20 cellular contexts compared by ENCODE assay signal in the genomic region with DNA sequence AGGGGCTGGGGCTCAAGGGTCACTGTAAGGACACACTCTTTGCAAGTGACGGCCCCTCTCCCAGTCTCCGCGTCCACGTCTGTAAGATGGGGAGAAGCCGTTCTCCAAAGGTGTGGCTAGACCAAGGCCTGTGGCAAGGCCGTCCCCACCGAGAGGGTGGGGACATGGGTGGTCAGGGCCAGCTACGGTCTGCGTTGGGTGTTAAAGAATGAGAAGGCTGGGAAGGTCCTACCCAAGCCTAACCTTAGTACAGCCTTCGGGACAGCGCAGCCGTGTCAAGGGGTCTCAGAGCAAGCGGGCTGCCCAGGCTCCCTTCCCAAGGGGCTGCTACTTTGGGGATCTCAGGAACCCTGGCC. TPM values are rescaled to one million over a fixed set of nuclear protein-coding genes. Genes with fewer than 3 reads are reported as not detected.
DNase-seq lines count a peak whose midpoint lies in the region; ATAC-seq and TF ChIP-seq lines count a peak whose summit lies in the region.
"Had no signal": no experiment of that assay in that cellular context is flagged by ENCODE, and none has a peak within 500 bp of the region (broad histone marks: within the 10 kb centered on the region; RNA-seq: fewer than 3 reads in every experiment).

No MANE protein-coding gene starts in this region.

- TF ChIP-seq RAD21 in SK-N-SH (IDR thresholded peaks at IDR 0.05; ENCODE audit: low read length): no peak

- TF ChIP-seq CTCF in SK-N-SH (IDR thresholded peaks at IDR 0.05) (no peak), WERI-Rb-1 (IDR thresholded peaks at IDR 0.05; ENCODE audit: low read depth, low read length) (no peak), thoracic aorta (IDR thresholded peaks at IDR 0.05) (no peak)

- 0% methylated on average over 3 of the region's 13 CpGs for WGBS in SK-N-SH (ENCODE audit: low lambda C conversion rate)

- no peak for TF ChIP-seq EP300 in SK-N-SH (IDR thresholded peaks at IDR 0.05; ENCODE audit: borderline replicate concordance in 1 of 2, low read depth in 1 of 2, low read length in 1 of 2)

- CTCF ChIA-PET in SK-N-SH (lab: Yijun Ruan, JAX): no interaction called here

- POLR2A ChIA-PET in SK-N-SH (lab: Yijun Ruan, JAX): no interaction called here

- H3K27me3 ChIP-seq in SK-N-SH (ENCODE audit: insufficient read depth): peaks cover 42% of the 10 kb centered on the region
- H3K27me3 ChIP-seq in WERI-Rb-1 (ENCODE audit: insufficient read depth, low read depth, severe bottlenecking): no peaks in the 10 kb centered on the region
- H3K27me3 ChIP-seq in thoracic aorta (replicated peaks; ENCODE audit: insufficient read depth): no peaks in the 10 kb centered on the region

- H4K20me1 ChIP-seq in SK-N-SH (ENCODE audit: insufficient read depth): 0 out of 2 replicates have a peak, but pooled peaks cover 8% of the 10 kb centered on the region

- H3K36me3 ChIP-seq in SK-N-SH (replicated peaks in 1 of 2; ENCODE audit: control insufficient read depth in 1 of 2, insufficient read depth in 2 of 2, low read length in 1 of 2) (no peaks in the 10 kb centered on the region), WERI-Rb-1 (no peaks in the 10 kb centered on the region), thoracic aorta (no peaks in the 10 kb centered on the region)

- in situ Hi-C loops in G401 (cut with HindIII; ENCODE audit: low sequenced_read_pairs): no loop called here

- no peak overlapping the region for H3K4me2 ChIP-seq in SK-N-SH

- no peak overlapping the region for H2AFZ ChIP-seq in SK-N-SH (ENCODE audit: low read depth)

- ATAC-seq in SK-N-SH treated with all-trans-retinoic acid at 6 μM for 48 hours (peak; percentile 16; the same call in 2 of the 3 replicates), thoracic aorta (ENCODE audit: insufficient number of reproducible peaks, low FRiP score, low read depth) (no peak)
- ATAC-seq: PC-3 had no signal

- H3K27ac ChIP-seq in SK-N-SH (ENCODE audit: low read depth in 2 of 2, low read length in 1 of 2): no peak overlapping the region
- H3K27ac ChIP-seq in WERI-Rb-1: peak overlapping the region; percentile 45; the same call in 1 of the 2 replicates
- peak overlapping the region; percentile 91 to 98 for H3K27ac ChIP-seq in thoracic aorta
- H3K27ac ChIP-seq: C4-2B had no signal

- H3K9me3 ChIP-seq in SK-N-SH (no peaks in the 10 kb centered on the region), WERI-Rb-1 (ENCODE audit: severe bottlenecking) (no peaks in the 10 kb centered on the region), thoracic aorta (no peaks in the 10 kb centered on the region)

- H3F3A ChIP-seq in SK-N-SH (replicated peaks; ENCODE audit: insufficient read depth): peaks cover 3% of the 10 kb centered on the region

- no peak for DNase-seq in SK-N-SH
- peak; percentile 51 for DNase-seq in G401 (ENCODE audit: low spot score)
- no peak for DNase-seq in WERI-Rb-1
- DNase-seq in thoracic aorta (ENCODE audit: low spot score): no peak
- DNase-seq in inferior parietal cortex (ENCODE audit: extremely low spot score): no peak
- no peak for DNase-seq in NCI-H2081 (lab: John Stamatoyannopoulos, UW)
- DNase-seq: DMS79 treated with DMSO at 0.1 percent for 48 hours, HCEC 1CT, MM.1S, NCI-H1092, NCI-H1436 treated with DMSO at 0.1 percent for 48 hours, NCI-H2029, NCI-H2171 treated with DMSO at 0.1 percent for 48 hours, NCI-H446 treated with DMSO at 0.1 percent for 48 hours, PC-3, SIG-M5 had no signal

- H3K9ac ChIP-seq in SK-N-SH: no peak overlapping the region

- H3K4me3 ChIP-seq in SK-N-SH (ENCODE audit: low read depth in 2 of 2, low read length in 1 of 2) (no peak overlapping the region), WERI-Rb-1 (ENCODE audit: low read depth, low read length) (no peak overlapping the region), thoracic aorta (no peak overlapping the region)

- H3K79me2 ChIP-seq in SK-N-SH (ENCODE audit: insufficient read depth): no peaks in the 10 kb centered on the region

- H3K9me2 ChIP-seq in SK-N-SH: no peaks in the 10 kb centered on the region

- no peaks in the 10 kb centered on the region for H3K4me1 ChIP-seq in SK-N-SH (ENCODE audit: control insufficient read depth in 1 of 2, insufficient read depth in 2 of 2, low read depth in 1 of 2, low read length in 1 of 2)
- H3K4me1 ChIP-seq in thoracic aorta (ENCODE audit: control insufficient read depth in 1 of 2, low read depth in 2 of 2): peaks cover 44 to 76% of the 10 kb centered on the region in 2 donors

TF ChIP-seq in SK-N-SH treated with all-trans-retinoic acid at 6 μM for 48 hours, 23 proteins besides CTCF, POLR2A, EP300 and RAD21 (continues in another document):
- TF ChIP-seq POU6F1 (CRISPR knock-in tag; IDR thresholded peaks at IDR 0.05; ENCODE audit: borderline replicate concordance, low read depth) (no peak), GLIS3 (CRISPR knock-in tag; IDR thresholded peaks at IDR 0.05) (no peak), BACH2 (CRISPR knock-in tag; IDR thresholded peaks at IDR 0.05; ENCODE audit: borderline replicate concordance) (no peak), ZNF8 (CRISPR knock-in tag; IDR thresholded peaks at IDR 0.05) (no peak), ZNF70 (CRISPR knock-in tag; IDR thresholded peaks at IDR 0.05) (no peak), TOX (CRISPR knock-in tag; IDR thresholded peaks at IDR 0.05; ENCODE audit: borderline replicate concordance) (no peak)

TF ChIP-seq in SK-N-SH, 30 proteins besides CTCF, POLR2A, EP300 and RAD21 (continues in another document):
- TF ChIP-seq EZH2phosphoT487 (IDR thresholded peaks at IDR 0.05; ENCODE audit: borderline replicate concordance, low read depth): no peak
- TF ChIP-seq POLR2AphosphoS5 (IDR thresholded peaks at IDR 0.05; ENCODE audit: low read depth, low read length): no peak
- no peak for TF ChIP-seq MAX (IDR thresholded peaks at IDR 0.05; ENCODE audit: low read depth)
- no peak for TF ChIP-seq ELF1 (IDR thresholded peaks at IDR 0.05)
- TF ChIP-seq ZBTB33 (IDR thresholded peaks at IDR 0.05; ENCODE audit: borderline replicate concordance, low read depth): no peak
- TF ChIP-seq GABPA (IDR thresholded peaks at IDR 0.05; ENCODE audit: low read depth): no peak
- no peak for TF ChIP-seq RXRA (IDR thresholded peaks at IDR 0.05; ENCODE audit: borderline replicate concordance, low read depth)
- TF ChIP-seq, protein P1, sequence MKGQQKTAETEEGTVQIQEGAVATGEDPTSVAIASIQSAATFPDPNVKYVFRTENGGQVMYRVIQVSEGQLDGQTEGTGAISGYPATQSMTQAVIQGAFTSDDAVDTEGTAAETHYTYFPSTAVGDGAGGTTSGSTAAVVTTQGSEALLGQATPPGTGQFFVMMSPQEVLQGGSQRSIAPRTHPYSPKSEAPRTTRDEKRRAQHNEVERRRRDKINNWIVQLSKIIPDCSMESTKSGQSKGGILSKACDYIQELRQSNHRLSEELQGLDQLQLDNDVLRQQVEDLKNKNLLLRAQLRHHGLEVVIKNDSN (IDR thresholded peaks at IDR 0.05; ENCODE audit: borderline replicate concordance, low read depth): no peak
- no peak for TF ChIP-seq PBX3 (IDR thresholded peaks at IDR 0.05)
- no peak for TF ChIP-seq FOXM1 (IDR thresholded peaks at IDR 0.05; ENCODE audit: low read depth)
- TF ChIP-seq YY1 (IDR thresholded peaks at IDR 0.05; ENCODE audit: low read depth): no peak
- no peak for TF ChIP-seq RFX5 (IDR thresholded peaks at IDR 0.05; ENCODE audit: low read length)

RNA-seq across cellular contexts. Expression of gene C1QTNF8, which starts 1.9 kb away (rescaled TPM):
- polyA plus RNA-seq in SK-N-SH (2012; rRNA removed): not detected in 2 replicates
- polyA plus RNA-seq in SK-N-SH (2012; cell fraction: cytosol; rRNA removed): not detected in 2 replicates
- polyA plus RNA-seq in SK-N-SH (2012; cell fraction: nucleus; rRNA removed): not detected in 2 replicates
- total RNA-seq in G401 (2014; rRNA removed; shearing (Covaris generic)): 1.5 and 2.6 TPM in 2 replicates
- total RNA-seq in thoracic aorta: 1 to 10 TPM; 4.3 to 7.0 TPM
- total RNA-seq: A673, LHCN-M2, PC-3 had no signal

RNA-seq across cellular contexts. Expression of gene SSTR5, which starts 21.6 kb away (rescaled TPM):
- not detected in 2 replicates for polyA plus RNA-seq in SK-N-SH (2012; rRNA removed)
- polyA plus RNA-seq in SK-N-SH (2012; cell fraction: cytosol; rRNA removed): 0.01 TPM in 1 of 2 replicates, not detected in the other
- not detected in 2 replicates for polyA plus RNA-seq in SK-N-SH (2012; cell fraction: nucleus; rRNA removed)
- total RNA-seq in G401 (2014; rRNA removed; shearing (Covaris generic)): not detected in 2 replicates
- total RNA-seq in thoracic aorta: 1 to 10 TPM; 3.0 to 3.8 TPM
- total RNA-seq: A673 had no signal

RNA-seq across cellular contexts. Expression of gene CACNA1H, which starts 58.8 kb away (rescaled TPM):
- polyA plus RNA-seq in SK-N-SH (2012; rRNA removed): not detected in 2 replicates
- not detected in 2 replicates for polyA plus RNA-seq in SK-N-SH (2012; cell fraction: cytosol; rRNA removed)
- polyA plus RNA-seq in SK-N-SH (2012; cell fraction: nucleus; rRNA removed): not detected in 2 replicates
- total RNA-seq in G401 (2014; rRNA removed; shearing (Covaris generic)): 14.8 and 21.8 TPM in 2 replicates
- total RNA-seq in thoracic aorta: 10 to 100 TPM; 14.7 to 33.0 TPM
- total RNA-seq: LHCN-M2 had no signal

Comparison
In these comparisons a context has a peak if more than half of its experiments do, and no peak if none do; other contexts are left out.
1. H3K27ac ChIP-seq: peak in WERI-Rb-1 (single experiment) and thoracic aorta (2 of 2); none in SK-N-SH (0 of 2).